ENCODE assay signal across 8 cellular contexts in genomic region chr1:94927405-94928175, GRCh38. TPM values are rescaled to one million over a fixed set of nuclear protein-coding genes. Genes with fewer than 3 reads are reported as not detected.
DNase-seq lines count a peak whose midpoint lies in the region; ATAC-seq and TF ChIP-seq lines count a peak whose summit lies in the region.

No MANE protein-coding gene starts in this region.

- H3K9me2 ChIP-seq in SK-N-SH (no peaks in the 10 kb centered on the region), OCI-LY7 (ENCODE audit: insufficient read depth, low read length) (no peaks in the 10 kb centered on the region)

- H3K27me3 ChIP-seq in GM06990 (replicated peaks; ENCODE audit: control insufficient read depth, insufficient read depth, low read length) (no peaks in the 10 kb centered on the region; the same call in 1 of the 2 replicates), SK-N-SH (ENCODE audit: insufficient read depth) (no peaks in the 10 kb centered on the region), esophagus squamous epithelium (peaks cover 0 to 16% (median 0%) of the 10 kb centered on the region in 4 donors), neural progenitor cell (no peaks in the 10 kb centered on the region)

- H3K9ac ChIP-seq in SK-N-SH (peak overlapping the region; percentile 74), neural progenitor cell (peak overlapping the region; percentile 42)

- TF ChIP-seq CTCF in GM06990 (IDR thresholded peaks at IDR 0.05; ENCODE audit: insufficient read depth, low read length, poor library complexity, severe bottlenecking) (no peak), SK-N-SH (IDR thresholded peaks at IDR 0.05) (no peak), esophagus squamous epithelium (IDR thresholded peaks at IDR 0.05) (no peak), neural progenitor cell (IDR thresholded peaks at IDR 0.05) (no peak), OCI-LY7 (conservative IDR thresholded peaks at IDR 0.05; ENCODE audit: low read length) (no peak)

- H3K36me3 Mint-ChIP-seq in neural progenitor cell = peaks cover 25% of the 10 kb centered on the region

- peaks cover under 1% of the 10 kb centered on the region for H3K9me3 Mint-ChIP-seq in neural progenitor cell

- POLR2A ChIA-PET in SK-N-SH (lab: Yijun Ruan, JAX) (interaction anchor here (0.9 to 2.2 kb wide), 7 partner anchors 20 to 114 kb away, joined by 3 to 20 read pairs (median 5); partner anchors contain the start of gene SLC44A3), OCI-LY7 (lab: Charles Lee) (interaction anchor here (0.6 kb wide), 1 partner anchor 18 kb away, joined by 3 read pairs; no protein-coding TSS in a partner anchor)

- H3K9me3 ChIP-seq in SK-N-SH (no peaks in the 10 kb centered on the region), esophagus squamous epithelium (no peaks in the 10 kb centered on the region), neural progenitor cell (ENCODE audit: low read depth) (no peaks in the 10 kb centered on the region), OCI-LY7 (ENCODE audit: low read length) (no peaks in the 10 kb centered on the region)

- no peak for TF ChIP-seq POLR2A in esophagus squamous epithelium (IDR thresholded peaks at IDR 0.05)

- DNase-seq in GM06990 (ENCODE audit: extremely low read depth, insufficient read length) = no peak
- DNase-seq in SK-N-SH = peak; percentile 26
- DNase-seq in esophagus squamous epithelium (lab: John Stamatoyannopoulos, UW) = no peak
- DNase-seq in neural progenitor cell (ENCODE audit: low spot score) = peak; percentile 83
- DNase-seq in OCI-LY7 (ENCODE audit: low spot score) = no peak
- DNase-seq in D341Med (ENCODE audit: low spot score) = no peak
- no peak for DNase-seq in NCI-H748 (lab: John Stamatoyannopoulos, UW; ENCODE audit: unreplicated experiment)

- H3F3A ChIP-seq in SK-N-SH (replicated peaks; ENCODE audit: insufficient read depth) (peaks cover 18% of the 10 kb centered on the region), neural progenitor cell (ENCODE audit: low read depth) (peaks cover 43% of the 10 kb centered on the region)

- H3K79me2 ChIP-seq in SK-N-SH (ENCODE audit: insufficient read depth) = peaks cover 59% of the 10 kb centered on the region
- peaks cover 75% of the 10 kb centered on the region for H3K79me2 ChIP-seq in neural progenitor cell (ENCODE audit: low read depth)
- no peaks in the 10 kb centered on the region for H3K79me2 ChIP-seq in OCI-LY7 (ENCODE audit: insufficient read depth, low read depth, low read length)

- peak overlapping the region; percentile 99 for H3K27ac Mint-ChIP-seq in neural progenitor cell

- 38% methylated on average over 18 of the region's 40 CpGs for WGBS in SK-N-SH (ENCODE audit: low lambda C conversion rate)
- 38 to 48% methylated on average over 21 to 24 of the region's 40 CpGs for WGBS in esophagus squamous epithelium, 2 donors

- peaks cover 29% of the 10 kb centered on the region for H4K20me1 ChIP-seq in SK-N-SH (ENCODE audit: insufficient read depth)
- H4K20me1 ChIP-seq in neural progenitor cell (ENCODE audit: low read depth) = peaks cover 29% of the 10 kb centered on the region
- H4K20me1 ChIP-seq in OCI-LY7 (ENCODE audit: insufficient read depth, low read length) = no peaks in the 10 kb centered on the region

- H3K36me3 ChIP-seq in GM06990 (ENCODE audit: control insufficient read depth, insufficient read depth, low read length) (no peaks in the 10 kb centered on the region), SK-N-SH (replicated peaks in 1 of 2; ENCODE audit: control insufficient read depth in 1 of 2, insufficient read depth in 2 of 2, low read length in 1 of 2) (peaks cover 13 to 22% of the 10 kb centered on the region in 2 experiments), esophagus squamous epithelium (peaks cover 0 to 5% (median 0%) of the 10 kb centered on the region in 3 donors), neural progenitor cell (no peaks in the 10 kb centered on the region), OCI-LY7 (ENCODE audit: insufficient read depth, low read length) (no peaks in the 10 kb centered on the region)

- H3K4me3 Mint-ChIP-seq in neural progenitor cell = peak overlapping the region; percentile 96

- H3K4me1 ChIP-seq in SK-N-SH (ENCODE audit: control insufficient read depth in 1 of 2, insufficient read depth in 2 of 2, low read depth in 1 of 2, low read length in 1 of 2) (peaks cover 24 to 40% of the 10 kb centered on the region in 2 experiments), esophagus squamous epithelium (peaks cover 5 to 67% (median 17%) of the 10 kb centered on the region in 3 donors), neural progenitor cell (peaks cover 47% of the 10 kb centered on the region), OCI-LY7 (ENCODE audit: insufficient read depth, low read length, poor library complexity, severe bottlenecking) (no peaks in the 10 kb centered on the region)

- CTCF ChIA-PET in SK-N-SH (lab: Yijun Ruan, JAX) = interaction anchor here (0.6 to 5.2 kb wide), 14 partner anchors 8 to 116 kb away, joined by 3 to 36 read pairs (median 3); no protein-coding TSS in a partner anchor
- CTCF ChIA-PET in OCI-LY7 (lab: Charles Lee; ENCODE audit: unreplicated experiment) = no interaction called here

- no peak for TF ChIP-seq EP300 in SK-N-SH (IDR thresholded peaks at IDR 0.05; ENCODE audit: borderline replicate concordance in 1 of 2, low read depth in 1 of 2, low read length in 1 of 2)

- H3K4me2 ChIP-seq in SK-N-SH (peak overlapping the region; percentile 84), neural progenitor cell (peak overlapping the region; percentile 71), OCI-LY7 (ENCODE audit: low read length) (no peak overlapping the region)

- H3K27ac ChIP-seq in SK-N-SH (ENCODE audit: low read depth in 2 of 2, low read length in 1 of 2) (peak overlapping the region; percentile 79 to 96), esophagus squamous epithelium (peak overlapping the region; percentile 92 to 96 (median 94)), neural progenitor cell (peak overlapping the region; percentile 100), OCI-LY7 (ENCODE audit: low read depth, low read length, poor library complexity, severe bottlenecking) (no peak overlapping the region)

- peak; percentile 18 for ATAC-seq in HG02943 (IDR thresholded peaks at IDR 0.05; ENCODE audit: low read depth, unreplicated experiment)

- BruUV-seq in OCI-LY7 (replicated peaks; lab: Mats Ljungman, UMichigan) = no TSS peak

- peak overlapping the region; percentile 53 for H3K4me3 ChIP-seq in GM06990 (replicated peaks; ENCODE audit: low read depth, low read length)
- peak overlapping the region; percentile 71 to 96 for H3K4me3 ChIP-seq in SK-N-SH (ENCODE audit: low read depth in 2 of 2, low read length in 1 of 2)
- H3K4me3 ChIP-seq in esophagus squamous epithelium = peak overlapping the region; percentile 73 to 81 (median 76)
- H3K4me3 ChIP-seq in neural progenitor cell = peak overlapping the region; percentile 100
- H3K4me3 ChIP-seq in OCI-LY7 (ENCODE audit: low read depth, low read length, poor library complexity, severe bottlenecking) = no peak overlapping the region

- H3K27me3 Mint-ChIP-seq in neural progenitor cell (ENCODE audit: insufficient read depth, low read depth) = peaks cover 8% of the 10 kb centered on the region

- H2AFZ ChIP-seq in SK-N-SH (ENCODE audit: low read depth) (peak overlapping the region; percentile 75), neural progenitor cell (replicated peaks) (no peak overlapping the region), OCI-LY7 (ENCODE audit: low read length) (no peak overlapping the region)

- TF ChIP-seq RAD21 in SK-N-SH (IDR thresholded peaks at IDR 0.05; ENCODE audit: low read length) = no peak

- intact Hi-C loops in esophagus squamous epithelium (cut with DNase I) = loop anchor here (10.0 kb wide), 2 partner anchors 73 to 107 kb away; no protein-coding TSS in a partner anchor
- intact Hi-C loops in OCI-LY7 (cut with micrococcal nuclease; ENCODE audit: unreplicated experiment) = no loop called here

- H3K4me1 Mint-ChIP-seq in neural progenitor cell = peaks cover 60% of the 10 kb centered on the region

TF ChIP-seq in SK-N-SH, 30 proteins besides CTCF, POLR2A, EP300 and RAD21:
- peak; percentile 38; the same call in 1 of the 2 replicates for TF ChIP-seq YY1 (IDR thresholded peaks at IDR 0.05; ENCODE audit: low read depth)
- no peak for TF ChIP-seq GATA2 (CRISPR knock-in tag; IDR thresholded peaks at IDR 0.05)

RNA-seq across cellular contexts. Expression of gene CNN3, which starts 0.7 kb away (rescaled TPM):
- polyA plus RNA-seq in SK-N-SH (2012; rRNA removed) = 204 and 242 TPM in 2 replicates
- 282 and 327 TPM in 2 replicates for polyA plus RNA-seq in SK-N-SH (2012; cell fraction: cytosol; rRNA removed)
- 113 and 197 TPM in 2 replicates for polyA plus RNA-seq in SK-N-SH (2012; cell fraction: nucleus; rRNA removed)
- 100 to 1,000 TPM; 106 to 205 (median 149) TPM for total RNA-seq in esophagus squamous epithelium
- total RNA-seq in neural progenitor cell (ENCODE audit: low replicate concordance) = 477 and 644 TPM in 2 replicates
- not detected in 2 replicates for total RNA-seq in OCI-LY7 (2014; rRNA removed; shearing (Covaris generic))
- total RNA-seq in OCI-LY7 (2022) = not detected in 2 replicates

Comparison
In these comparisons a context has a peak if more than half of its experiments do, and no peak if none do; other contexts are left out.
1. DNase-seq: peak in SK-N-SH (single experiment) and neural progenitor cell (single experiment); none in GM06990 (single experiment), esophagus squamous epithelium (single experiment), OCI-LY7 (single experiment), D341Med (single experiment) and NCI-H748 (single experiment).
2. RNA of gene CNN3, which starts 0.7 kb away (total RNA-seq): 477 to 644 TPM in neural progenitor cell and 106 to 205 TPM in esophagus squamous epithelium; not detected in OCI-LY7; every median in the first group is over 100 times any median in the second.